Comparison of ENCODE assay signal across 8 cellular contexts in genomic region chr20:62972270-62973032, GRCh38. TPM values are rescaled to one million over a fixed set of nuclear protein-coding genes. Genes with fewer than 3 reads are reported as not detected.
DNase-seq lines count a peak whose midpoint lies in the region; ATAC-seq and TF ChIP-seq lines count a peak whose summit lies in the region.

No MANE protein-coding gene starts in this region.

- peaks cover 17% of the 10 kb centered on the region for H3K4me1 ChIP-seq in HUES48 (ENCODE audit: control insufficient read depth, insufficient read depth, low read length)
- H3K4me1 ChIP-seq in OCI-LY3 (ENCODE audit: low read length): peaks cover 20% of the 10 kb centered on the region
- H3K4me1 ChIP-seq in mucosa of descending colon (ENCODE audit: low read depth): peaks cover 6% of the 10 kb centered on the region

- H2AFZ ChIP-seq in OCI-LY3 (ENCODE audit: low read depth, low read length): peak overlapping the region; percentile 72; the same call in 1 of the 2 replicates

- intact Hi-C loops in mucosa of descending colon (cut with DNase I, micrococcal nuclease): loop anchor here in 1 of 2 donors (2.0 kb wide), 1 partner anchor 36 kb away; no protein-coding TSS in a partner anchor

- no peak overlapping the region for H3K9ac ChIP-seq in HUES48 (ENCODE audit: low read depth, low read length)
- no peak overlapping the region; the same call in 1 of the 2 replicates for H3K9ac ChIP-seq in OCI-LY3 (ENCODE audit: low read length)

- ATAC-seq in GM18873 (IDR thresholded peaks at IDR 0.05; ENCODE audit: low FRiP score, unreplicated experiment): peak; percentile 41
- ATAC-seq in mucosa of descending colon: peak; percentile 97

- H3K27me3 ChIP-seq in HUES48 (ENCODE audit: control insufficient read depth, insufficient read depth, low read length) (peaks cover 40% of the 10 kb centered on the region), OCI-LY3 (ENCODE audit: low read depth, low read length) (0 out of 2 replicates have a peak, but pooled peaks cover 3% of the 10 kb centered on the region)

- H3K4me3 ChIP-seq in AG09309 (ENCODE audit: control insufficient read depth, low read depth, low read length) (peak overlapping the region; percentile 32), HUES48 (ENCODE audit: low read depth, low read length) (peak overlapping the region; percentile 42; the same call in 1 of the 2 replicates), OCI-LY3 (ENCODE audit: low read length) (peak overlapping the region; percentile 75), epithelial cell of proximal tubule (ENCODE audit: low read depth, low read length) (no peak overlapping the region), mucosa of descending colon (no peak overlapping the region)

- H3K9me3 ChIP-seq in HUES48 (ENCODE audit: control insufficient read depth, insufficient read depth, low read length) (no peaks in the 10 kb centered on the region), OCI-LY3 (ENCODE audit: insufficient read depth, low read length) (no peaks in the 10 kb centered on the region), mucosa of descending colon (no peaks in the 10 kb centered on the region)

- peak; percentile 96 for TF ChIP-seq CTCF in AG09309 (IDR thresholded peaks at IDR 0.05; ENCODE audit: control insufficient read depth, insufficient read depth, low read depth, low read length, missing control alignments)
- TF ChIP-seq CTCF in OCI-LY3 (IDR thresholded peaks at IDR 0.05; ENCODE audit: low read depth, low read length): peak; percentile 84
- peak; percentile 71 for TF ChIP-seq CTCF in epithelial cell of proximal tubule (conservative IDR thresholded peaks at IDR 0.05; ENCODE audit: low read depth, low read length)
- peak; percentile 81 for TF ChIP-seq CTCF in mucosa of descending colon (IDR thresholded peaks at IDR 0.05)

- no peaks in the 10 kb centered on the region for H4K20me1 ChIP-seq in OCI-LY3 (ENCODE audit: insufficient read depth, low read length)

- peak; percentile 10 for DNase-seq in AG09309 (ENCODE audit: low read depth)
- DNase-seq in activated T-cell treated with anti-CD3 and anti-CD28 coated beads for 1 hour (ENCODE audit: low read depth): peak; percentile 77
- peak; percentile 1 for DNase-seq in epithelial cell of proximal tubule (ENCODE audit: low read depth)
- peak; percentile 84 to 92 (median 91) for DNase-seq in mucosa of descending colon
- DNase-seq in stimulated activated CD8-positive, alpha-beta memory T cell treated with anti-CD3 and anti-CD28 coated beads, Interleukin-4, amount 100 ng/mL, for 24 hours (ENCODE audit: low read depth): peak; percentile 78

- no peaks in the 10 kb centered on the region for H3K79me2 ChIP-seq in OCI-LY3 (ENCODE audit: low read length)

- no peaks in the 10 kb centered on the region for H3K36me3 ChIP-seq in HUES48 (ENCODE audit: control insufficient read depth, insufficient read depth, low read length)
- H3K36me3 ChIP-seq in OCI-LY3 (replicated peaks; ENCODE audit: low read depth, low read length): peaks cover 3% of the 10 kb centered on the region
- H3K36me3 ChIP-seq in mucosa of descending colon (ENCODE audit: low read depth): no peaks in the 10 kb centered on the region

- H3K27ac ChIP-seq in HUES48 (ENCODE audit: low read depth, low read length) (no peak overlapping the region), OCI-LY3 (ENCODE audit: low read length) (no peak overlapping the region)

- H3K4me2 ChIP-seq in OCI-LY3 (ENCODE audit: low read length): peak overlapping the region; percentile 84

RNA-seq across cellular contexts. Expression of gene SLC17A9, which starts 19.9 kb away (rescaled TPM):
- total RNA-seq in epithelial cell of proximal tubule: 17.4 and 19.5 TPM in 2 replicates
- 10 to 100 TPM in 1 of 3 donors, 1 to 10 TPM in 2; 4.8 to 22.2 (median 6.4) TPM for total RNA-seq in mucosa of descending colon

RNA-seq across cellular contexts. Expression of gene BHLHE23, which starts 34.3 kb away (rescaled TPM):
- not detected in 2 replicates for total RNA-seq in epithelial cell of proximal tubule
- not detected for total RNA-seq in mucosa of descending colon

RNA-seq across cellular contexts. Expression of gene GID8, which starts 34.5 kb away (rescaled TPM):
- 23.2 and 23.6 TPM in 2 replicates for total RNA-seq in epithelial cell of proximal tubule
- 10 to 100 TPM; 32.6 to 37.1 (median 34.2) TPM for total RNA-seq in mucosa of descending colon

RNA-seq across cellular contexts. Expression of gene DIDO1, which starts 46.1 kb away (rescaled TPM):
- total RNA-seq in epithelial cell of proximal tubule: 26.9 and 32.3 TPM in 2 replicates
- total RNA-seq in mucosa of descending colon: 10 to 100 TPM; 53.4 to 72.5 (median 67.4) TPM

Comparison
In these comparisons a context has a peak if more than half of its experiments do, and no peak if none do; other contexts are left out.
1. DNase-seq: peak in every context shown above with its lines; median percentile 91 in mucosa of descending colon; 78 in stimulated activated CD8-positive, alpha-beta memory T cell treated with anti-CD3 and anti-CD28 coated beads, Interleukin-4, amount 100 ng/mL, for 24 hours; 77 in activated T-cell treated with anti-CD3 and anti-CD28 coated beads for 1 hour; 10 in AG09309; 1 in epithelial cell of proximal tubule.
2. H3K4me3 ChIP-seq: peak in AG09309 (single experiment), HUES48 (single experiment) and OCI-LY3 (single experiment); none in epithelial cell of proximal tubule (single experiment) and mucosa of descending colon (single experiment).
3. Peak in every context shown above with its lines, with median percentiles within 50 percentile points of each other: CTCF ChIP-seq.